ENCODE assay signal across 8 cellular contexts in the genomic region with DNA sequence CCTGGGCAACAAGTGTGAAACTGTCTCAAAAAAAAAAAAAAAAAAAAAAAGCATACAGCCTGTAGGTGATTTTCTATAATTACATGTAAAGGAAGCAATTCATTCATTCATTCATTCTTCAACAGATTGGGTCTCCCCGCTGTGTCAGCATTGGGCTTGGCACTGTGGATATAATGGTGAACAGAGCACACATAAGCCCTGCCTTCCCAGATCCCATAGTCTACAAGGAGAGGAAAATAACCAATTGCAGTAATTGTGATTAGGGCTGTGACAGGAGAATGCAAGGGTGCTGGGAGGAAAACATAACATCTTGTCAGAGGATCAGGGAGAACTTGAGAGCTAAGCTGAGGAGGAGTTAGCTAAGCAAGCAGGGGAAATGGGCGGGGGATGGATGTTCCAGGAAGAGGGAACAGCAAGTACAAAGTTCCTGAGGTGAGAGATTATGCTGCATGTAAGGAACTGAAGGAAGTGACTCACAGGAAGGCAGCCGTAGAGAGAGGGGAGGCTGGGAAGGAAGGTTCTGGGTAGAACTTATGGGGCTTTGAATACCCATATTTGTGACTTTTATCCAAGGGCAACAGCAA. TPM values are rescaled to one million over a fixed set of nuclear protein-coding genes. Genes with fewer than 3 reads are reported as not detected.
DNase-seq lines count a peak whose midpoint lies in the region; ATAC-seq and TF ChIP-seq lines count a peak whose summit lies in the region.

No MANE protein-coding gene starts in this region.

- peaks cover 8% of the 10 kb centered on the region for H3K4me1 Mint-ChIP-seq in T-helper 2 cell treated with Interferon-gamma antibody and Interleukin-4, amounts not matched to agents 5 μg/mL and 100 μg/mL, for 36 hours (ENCODE audit: low read depth)
- peaks cover 6% of the 10 kb centered on the region for H3K4me1 Mint-ChIP-seq in activated T-helper 17 cell treated with anti-CD3 and anti-CD28 coated beads, Interleukin-2, amount 50 U/mL, for 72 hours

- intact Hi-C loops in right cardiac atrium (cut with DNase I), result no loop called here
- intact Hi-C loops in tibial artery (cut with DNase I; ENCODE audit: low total_unique reads), result no loop called here

- H3K9me3 Mint-ChIP-seq in T-helper 2 cell treated with Interferon-gamma antibody and Interleukin-4, amounts not matched to agents 5 μg/mL and 100 μg/mL, for 36 hours, result no peaks in the 10 kb centered on the region
- H3K9me3 Mint-ChIP-seq in activated T-helper 17 cell treated with anti-CD3 and anti-CD28 coated beads, Interleukin-2, amount 50 U/mL, for 72 hours, result no peaks in the 10 kb centered on the region

- H3K27me3 ChIP-seq in right cardiac atrium (ENCODE audit: control insufficient read depth, insufficient read depth) (no peaks in the 10 kb centered on the region), tibial artery (no peaks in the 10 kb centered on the region)

- H3K36me3 Mint-ChIP-seq in T-helper 2 cell treated with Interferon-gamma antibody and Interleukin-4, amounts not matched to agents 5 μg/mL and 100 μg/mL, for 36 hours (ENCODE audit: low read depth), result no peaks in the 10 kb centered on the region
- no peaks in the 10 kb centered on the region for H3K36me3 Mint-ChIP-seq in activated T-helper 17 cell treated with anti-CD3 and anti-CD28 coated beads, Interleukin-2, amount 50 U/mL, for 72 hours (ENCODE audit: low read depth)

- no peak for DNase-seq in T-helper 2 cell treated with Interferon-gamma antibody and Interleukin-4, amounts not matched to agents 5 μg/mL and 100 μg/mL, for 36 hours (ENCODE audit: low spot score)
- DNase-seq in T-helper 2 cell (no peak), right cardiac atrium (peak; percentile 66 to 84 (median 77)), tibial artery (peak; percentile 80 to 85), D341Med (ENCODE audit: low spot score) (no peak)

- no peaks in the 10 kb centered on the region for H3K36me3 ChIP-seq in tibial artery

- H3K27ac Mint-ChIP-seq in T-helper 2 cell treated with Interferon-gamma antibody and Interleukin-4, amounts not matched to agents 5 μg/mL and 100 μg/mL, for 36 hours, result peak overlapping the region; percentile 4
- peak overlapping the region; percentile 25 for H3K27ac Mint-ChIP-seq in activated T-helper 17 cell treated with anti-CD3 and anti-CD28 coated beads, Interleukin-2, amount 50 U/mL, for 72 hours

- no peak overlapping the region for H3K4me3 ChIP-seq in right cardiac atrium (ENCODE audit: low read length)
- H3K4me3 ChIP-seq in tibial artery, result no peak overlapping the region

- WGBS in right cardiac atrium, result 60% methylated on average over 3 of the region's 3 CpGs

- peaks cover 5% of the 10 kb centered on the region for H3K4me1 ChIP-seq in right cardiac atrium (ENCODE audit: control insufficient read depth, insufficient read depth, low read length)
- H3K4me1 ChIP-seq in tibial artery, result peaks cover 0 to 59% (median 15%) of the 10 kb centered on the region in 4 donors

- H3K4me3 Mint-ChIP-seq in T-helper 2 cell treated with Interferon-gamma antibody and Interleukin-4, amounts not matched to agents 5 μg/mL and 100 μg/mL, for 36 hours, result no peak overlapping the region
- H3K4me3 Mint-ChIP-seq in activated T-helper 17 cell treated with anti-CD3 and anti-CD28 coated beads, Interleukin-2, amount 50 U/mL, for 72 hours, result peak overlapping the region; percentile 2

- peak overlapping the region; percentile 86 for H3K27ac ChIP-seq in right cardiac atrium (ENCODE audit: low read length)
- peak overlapping the region; percentile 9 to 46 for H3K27ac ChIP-seq in tibial artery

- peak; percentile 59 for ATAC-seq in activated T-helper 17 cell treated with anti-CD3 and anti-CD28 coated beads, Interleukin-2, amount 50 U/mL, for 72 hours (replicated peaks)
- ATAC-seq in right cardiac atrium, result peak; percentile 90 to 98
- ATAC-seq in GM21825 (IDR thresholded peaks at IDR 0.05; ENCODE audit: unreplicated experiment), result no peak
- ATAC-seq in HG02571 (IDR thresholded peaks at IDR 0.05; ENCODE audit: unreplicated experiment), result no peak

- TF ChIP-seq CTCF in tibial artery (IDR thresholded peaks at IDR 0.05), result no peak

- H3K27me3 Mint-ChIP-seq in T-helper 2 cell treated with Interferon-gamma antibody and Interleukin-4, amounts not matched to agents 5 μg/mL and 100 μg/mL, for 36 hours (ENCODE audit: low read depth), result no peaks in the 10 kb centered on the region
- H3K27me3 Mint-ChIP-seq in activated T-helper 17 cell treated with anti-CD3 and anti-CD28 coated beads, Interleukin-2, amount 50 U/mL, for 72 hours, result no peaks in the 10 kb centered on the region

- no peaks in the 10 kb centered on the region for H3K9me3 ChIP-seq in right cardiac atrium (ENCODE audit: control insufficient read depth, low read length)
- no peaks in the 10 kb centered on the region for H3K9me3 ChIP-seq in tibial artery

RNA-seq across cellular contexts. Expression of a gene that starts 24.0 kb away (rescaled TPM):
- total RNA-seq in activated T-helper 17 cell treated with anti-CD3 and anti-CD28 coated beads, Interleukin-2, amount 50 U/mL, for 72 hours, result 10 to 100 TPM in 1 of 2 donors, 1 to 10 TPM in 1; 9.1 to 19.0 TPM
- total RNA-seq in right cardiac atrium, result 10 to 100 TPM; 59.3 to 76.6 (median 72.6) TPM
- 39.5 TPM for polyA plus RNA-seq in right cardiac atrium

Comparison
In these comparisons a context has a peak if more than half of its experiments do, and no peak if none do; other contexts are left out.
1. DNase-seq: peak in right cardiac atrium (3 of 3) and tibial artery (2 of 2); none in T-helper 2 cell treated with Interferon-gamma antibody and Interleukin-4, amounts not matched to agents 5 μg/mL and 100 μg/mL, for 36 hours (single experiment), T-helper 2 cell (0 of 5) and D341Med (single experiment).
2. ATAC-seq: peak in activated T-helper 17 cell treated with anti-CD3 and anti-CD28 coated beads, Interleukin-2, amount 50 U/mL, for 72 hours (single experiment) and right cardiac atrium (2 of 2); none in GM21825 (single experiment) and HG02571 (single experiment).